41 cellular contexts compared by ENCODE assay signal in genomic region chr1:201433609-201434008, GRCh38. TPM values are rescaled to one million over a fixed set of nuclear protein-coding genes. Genes with fewer than 3 reads are reported as not detected.
"Had no signal": no experiment of that assay in that cellular context is flagged by ENCODE, and none has a peak within 500 bp of the region (broad histone marks: within the 10 kb centered on the region; RNA-seq: fewer than 3 reads in every experiment).

No MANE protein-coding gene starts in this region.

- H3K27ac Mint-ChIP-seq: activated naive CD4-positive, alpha-beta T cell treated with anti-CD3 and anti-CD28 coated beads for 36 hours; activated naive CD4-positive, alpha-beta T cell treated with anti-CD3 and anti-CD28 coated beads, Interleukin-2, amount 10 ng/mL, durations not matched to agents 7 days and 5 days; activated naive CD4-positive, alpha-beta T cell treated with anti-CD3 and anti-CD28 coated beads, Interleukin-2, amount 50 U/mL, for 24 hours; activated naive CD4-positive, alpha-beta T cell treated with anti-CD3 and anti-CD28 coated beads, Interleukin-2, amount 50 U/mL, for 72 hours; activated naive CD8-positive, alpha-beta T cell; activated naive CD8-positive, alpha-beta T cell treated with anti-CD3 and anti-CD28 coated beads for 36 hours; activated naive CD8-positive, alpha-beta T cell treated with anti-CD3 and anti-CD28 coated beads, Interleukin-2, amount 10 ng/mL, durations not matched to agents 7 days and 5 days; activated naive CD8-positive, alpha-beta T cell treated with anti-CD3 and anti-CD28 coated beads, Interleukin-2, amount 50 U/mL, for 24 hours; activated T-cell treated with anti-CD3 and anti-CD28 coated beads, Interleukin-2, amount 50 U/mL, for 24 hours; activated T-cell treated with anti-CD3 and anti-CD28 coated beads, Interleukin-2, amount 50 U/mL, for 72 hours; activated T-helper 1 cell treated with anti-CD3 and anti-CD28 coated beads, Interleukin-12 subunit alpha, Interleukin-12 subunit beta, Interleukin-2, Interleukin-4 antibody, amounts not matched to agents 30 ng/mL and 10 ng/mL and 1 ng/mL, durations not matched to agents 14 hours and 24 hours and 36 hours; activated T-helper 17 cell treated with anti-CD3 and anti-CD28 coated beads, Interleukin-2, amount 50 U/mL, for 72 hours; activated T-helper 2 cell treated with anti-CD3 and anti-CD28 coated beads, Interferon-gamma antibody, Interleukin-2, Interleukin-4, amounts not matched to agents 10 μg/mL and 5 μg/mL and 100 μg/mL, durations not matched to agents 14 hours and 24 hours and 36 hours; brain had no signal

- H3K27ac ChIP-seq: adrenal gland, ascending aorta, body of pancreas, brain microvascular endothelial cell, breast epithelium, cardiac muscle cell had no signal

- H3K9me3 Mint-ChIP-seq: activated naive CD4-positive, alpha-beta T cell treated with anti-CD3 and anti-CD28 coated beads for 36 hours; activated naive CD4-positive, alpha-beta T cell treated with anti-CD3 and anti-CD28 coated beads, Interleukin-2, amount 10 ng/mL, durations not matched to agents 7 days and 5 days; activated naive CD4-positive, alpha-beta T cell treated with anti-CD3 and anti-CD28 coated beads, Interleukin-2, amount 50 U/mL, for 24 hours; activated naive CD4-positive, alpha-beta T cell treated with anti-CD3 and anti-CD28 coated beads, Interleukin-2, amount 50 U/mL, for 72 hours; activated naive CD8-positive, alpha-beta T cell treated with anti-CD3 and anti-CD28 coated beads for 36 hours; activated naive CD8-positive, alpha-beta T cell treated with anti-CD3 and anti-CD28 coated beads, Interleukin-2, amount 10 ng/mL, durations not matched to agents 7 days and 5 days; activated naive CD8-positive, alpha-beta T cell treated with anti-CD3 and anti-CD28 coated beads, Interleukin-2, amount 50 U/mL, for 24 hours; activated T-cell treated with anti-CD3 and anti-CD28 coated beads, Interleukin-2, amount 50 U/mL, for 24 hours; activated T-cell treated with anti-CD3 and anti-CD28 coated beads, Interleukin-2, amount 50 U/mL, for 4 hours; activated T-cell treated with anti-CD3 and anti-CD28 coated beads, Interleukin-2, amount 50 U/mL, for 72 hours; activated T-helper 1 cell treated with anti-CD3 and anti-CD28 coated beads, Interleukin-12 subunit alpha, Interleukin-12 subunit beta, Interleukin-2, Interleukin-4 antibody, amounts not matched to agents 30 ng/mL and 10 ng/mL and 1 ng/mL, durations not matched to agents 14 hours and 24 hours and 36 hours; activated T-helper 17 cell treated with anti-CD3 and anti-CD28 coated beads, Interleukin-2, amount 50 U/mL, for 72 hours; activated T-helper 2 cell treated with anti-CD3 and anti-CD28 coated beads, Interferon-gamma antibody, Interleukin-2, Interleukin-4, amounts not matched to agents 10 μg/mL and 5 μg/mL and 100 μg/mL, durations not matched to agents 14 hours and 24 hours and 36 hours; central memory CD8-positive, alpha-beta T cell had no signal

- FAIRE-seq: astrocyte, bronchial epithelial cell had no signal

- H3K36me3 ChIP-seq: adrenal gland, ascending aorta, brain microvascular endothelial cell, breast epithelium, cardiac muscle cell had no signal

- DNase-seq: activated effector memory CD4-positive, alpha-beta T cell treated with anti-CD3 and anti-CD28 coated beads, Interleukin-2, amount 50 U/mL, for 16 hours; activated effector memory CD4-positive, alpha-beta T cell treated with Interleukin-2 at 50 U/mL for 16 hours; activated gamma-delta T cell; activated gamma-delta T cell treated with Interleukin-2 at 50 U/mL for 16 hours; activated naive CD4-positive, alpha-beta T cell; activated naive CD4-positive, alpha-beta T cell treated with anti-CD3 and anti-CD28 coated beads for 36 hours; activated naive CD4-positive, alpha-beta T cell treated with anti-CD3 and anti-CD28 coated beads, Interleukin-2, amount 10 ng/mL, durations not matched to agents 7 days and 5 days; activated naive CD4-positive, alpha-beta T cell treated with anti-CD3 and anti-CD28 coated beads, Interleukin-2, amount 50 U/mL, for 16 hours; activated naive CD4-positive, alpha-beta T cell treated with Interleukin-2 at 50 U/mL for 16 hours; activated naive CD8-positive, alpha-beta T cell treated with anti-CD3 and anti-CD28 coated beads for 36 hours; activated naive CD8-positive, alpha-beta T cell treated with anti-CD3 and anti-CD28 coated beads, Interleukin-2, amount 10 ng/mL, durations not matched to agents 7 days and 5 days; activated naive CD8-positive, alpha-beta T cell treated with anti-CD3 and anti-CD28 coated beads, Interleukin-2, amount 50 U/mL, for 24 hours; activated T-cell treated with anti-CD3 and anti-CD28 coated beads, Interleukin-2, amount 50 U/mL, for 1 hour; activated T-cell treated with anti-CD3 and anti-CD28 coated beads, Interleukin-2, amount 50 U/mL, for 24 hours; activated T-cell treated with anti-CD3 and anti-CD28 coated beads, Interleukin-2, amount 50 U/mL, for 4 hours; activated T-cell treated with anti-CD3 and anti-CD28 coated beads, Interleukin-2, amount 50 U/mL, for 48 hours; activated T-cell treated with anti-CD3 and anti-CD28 coated beads, Interleukin-2, amount 50 U/mL, for 72 hours; adrenal gland; amniotic stem cell; amygdala; anterior cingulate cortex; body of pancreas; brain microvascular endothelial cell; caudate nucleus; central memory CD4-positive, alpha-beta T cell; cerebellar nuclear complex had no signal

- H3K4me1 Mint-ChIP-seq: activated T-helper 17 cell treated with anti-CD3 and anti-CD28 coated beads, Interleukin-2, amount 50 U/mL, for 72 hours; central memory CD8-positive, alpha-beta T cell had no signal

- H3K9me3 ChIP-seq: adrenal gland, ascending aorta, body of pancreas, breast epithelium had no signal

- H3K4me3 Mint-ChIP-seq: activated naive CD4-positive, alpha-beta T cell treated with anti-CD3 and anti-CD28 coated beads for 36 hours; activated naive CD4-positive, alpha-beta T cell treated with anti-CD3 and anti-CD28 coated beads, Interleukin-2, amount 10 ng/mL, durations not matched to agents 7 days and 5 days; activated naive CD4-positive, alpha-beta T cell treated with anti-CD3 and anti-CD28 coated beads, Interleukin-2, amount 50 U/mL, for 24 hours; activated naive CD8-positive, alpha-beta T cell; activated naive CD8-positive, alpha-beta T cell treated with anti-CD3 and anti-CD28 coated beads for 36 hours; activated naive CD8-positive, alpha-beta T cell treated with anti-CD3 and anti-CD28 coated beads, Interleukin-2, amount 10 ng/mL, durations not matched to agents 7 days and 5 days; activated naive CD8-positive, alpha-beta T cell treated with anti-CD3 and anti-CD28 coated beads, Interleukin-2, amount 50 U/mL, for 24 hours; activated T-cell treated with anti-CD3 and anti-CD28 coated beads, Interleukin-2, amount 50 U/mL, for 24 hours; activated T-cell treated with anti-CD3 and anti-CD28 coated beads, Interleukin-2, amount 50 U/mL, for 4 hours; activated T-cell treated with anti-CD3 and anti-CD28 coated beads, Interleukin-2, amount 50 U/mL, for 72 hours; activated T-helper 1 cell treated with anti-CD3 and anti-CD28 coated beads, Interleukin-12 subunit alpha, Interleukin-12 subunit beta, Interleukin-2, Interleukin-4 antibody, amounts not matched to agents 30 ng/mL and 10 ng/mL and 1 ng/mL, durations not matched to agents 14 hours and 24 hours and 36 hours; activated T-helper 17 cell treated with anti-CD3 and anti-CD28 coated beads, Interleukin-2, amount 50 U/mL, for 72 hours; brain; central memory CD8-positive, alpha-beta T cell had no signal

- ATAC-seq: activated naive CD4-positive, alpha-beta T cell treated with anti-CD3 and anti-CD28 coated beads, Interleukin-2, amount 50 U/mL, for 72 hours; activated naive CD8-positive, alpha-beta T cell treated with anti-CD3 and anti-CD28 coated beads, Interleukin-2, amount 50 U/mL, for 24 hours; activated T-cell treated with anti-CD3 and anti-CD28 coated beads, Interleukin-2, amount 50 U/mL, for 4 hours; activated T-cell treated with anti-CD3 and anti-CD28 coated beads, Interleukin-2, amount 50 U/mL, for 72 hours; activated T-helper 17 cell treated with anti-CD3 and anti-CD28 coated beads, Interleukin-2, amount 50 U/mL, for 72 hours; body of pancreas had no signal

- H3K27me3 ChIP-seq: adrenal gland, ascending aorta, body of pancreas, brain microvascular endothelial cell, breast epithelium, cardiac muscle cell had no signal

- H3K4me3 ChIP-seq: adrenal gland, ascending aorta, body of pancreas, breast epithelium, cardiac muscle cell had no signal

- H3K36me3 Mint-ChIP-seq: activated naive CD4-positive, alpha-beta T cell treated with anti-CD3 and anti-CD28 coated beads, Interleukin-2, amount 10 ng/mL, durations not matched to agents 7 days and 5 days; activated naive CD4-positive, alpha-beta T cell treated with anti-CD3 and anti-CD28 coated beads, Interleukin-2, amount 50 U/mL, for 24 hours; activated naive CD4-positive, alpha-beta T cell treated with anti-CD3 and anti-CD28 coated beads, Interleukin-2, amount 50 U/mL, for 72 hours; activated naive CD8-positive, alpha-beta T cell treated with anti-CD3 and anti-CD28 coated beads for 36 hours; activated naive CD8-positive, alpha-beta T cell treated with anti-CD3 and anti-CD28 coated beads, Interleukin-2, amount 10 ng/mL, durations not matched to agents 7 days and 5 days; brain had no signal

- H3K4me1 ChIP-seq: adrenal gland, breast epithelium had no signal

RNA-seq across cellular contexts. Expression of gene TNNI1, which starts 12.1 kb away (rescaled TPM):
- total RNA-seq: activated naive CD4-positive, alpha-beta T cell treated with anti-CD3 and anti-CD28 coated beads for 36 hours; activated naive CD4-positive, alpha-beta T cell treated with anti-CD3 and anti-CD28 coated beads, Interleukin-2, amount 50 U/mL, for 72 hours; activated naive CD8-positive, alpha-beta T cell treated with anti-CD3 and anti-CD28 coated beads for 36 hours; activated naive CD8-positive, alpha-beta T cell treated with anti-CD3 and anti-CD28 coated beads, Interleukin-2, amount 10 ng/mL, durations not matched to agents 7 days and 5 days; activated T-cell treated with anti-CD3 and anti-CD28 coated beads, Interleukin-2, amount 50 U/mL, for 4 hours; activated T-cell treated with anti-CD3 and anti-CD28 coated beads, Interleukin-2, amount 50 U/mL, for 72 hours; activated T-helper 1 cell treated with anti-CD3 and anti-CD28 coated beads, Interleukin-12 subunit alpha, Interleukin-12 subunit beta, Interleukin-2, Interleukin-4 antibody, amounts not matched to agents 30 ng/mL and 10 ng/mL and 1 ng/mL, durations not matched to agents 14 hours and 24 hours and 36 hours; activated T-helper 17 cell treated with anti-CD3 and anti-CD28 coated beads, Interleukin-2, amount 50 U/mL, for 72 hours; activated T-helper 2 cell treated with anti-CD3 and anti-CD28 coated beads, Interferon-gamma antibody, Interleukin-2, Interleukin-4, amounts not matched to agents 10 μg/mL and 5 μg/mL and 100 μg/mL, durations not matched to agents 14 hours and 24 hours and 36 hours; aorta; ascending aorta; body of pancreas; bronchial epithelial cell had no signal

RNA-seq across cellular contexts. Expression of gene LAD1, which starts 34.5 kb away (rescaled TPM):
- total RNA-seq: activated naive CD4-positive, alpha-beta T cell treated with anti-CD3 and anti-CD28 coated beads for 36 hours; activated naive CD4-positive, alpha-beta T cell treated with anti-CD3 and anti-CD28 coated beads, Interleukin-2, amount 50 U/mL, for 72 hours; activated naive CD8-positive, alpha-beta T cell treated with anti-CD3 and anti-CD28 coated beads for 36 hours; activated naive CD8-positive, alpha-beta T cell treated with anti-CD3 and anti-CD28 coated beads, Interleukin-2, amount 10 ng/mL, durations not matched to agents 7 days and 5 days; activated T-cell treated with anti-CD3 and anti-CD28 coated beads, Interleukin-2, amount 50 U/mL, for 72 hours; activated T-helper 1 cell treated with anti-CD3 and anti-CD28 coated beads, Interleukin-12 subunit alpha, Interleukin-12 subunit beta, Interleukin-2, Interleukin-4 antibody, amounts not matched to agents 30 ng/mL and 10 ng/mL and 1 ng/mL, durations not matched to agents 14 hours and 24 hours and 36 hours; activated T-helper 17 cell treated with anti-CD3 and anti-CD28 coated beads, Interleukin-2, amount 50 U/mL, for 72 hours; activated T-helper 2 cell treated with anti-CD3 and anti-CD28 coated beads, Interferon-gamma antibody, Interleukin-2, Interleukin-4, amounts not matched to agents 10 μg/mL and 5 μg/mL and 100 μg/mL, durations not matched to agents 14 hours and 24 hours and 36 hours; cerebellum had no signal

RNA-seq across cellular contexts. Expression of gene TNNT2, which starts 56.1 kb away (rescaled TPM):
- total RNA-seq: activated naive CD4-positive, alpha-beta T cell treated with anti-CD3 and anti-CD28 coated beads for 36 hours; activated naive CD4-positive, alpha-beta T cell treated with anti-CD3 and anti-CD28 coated beads, Interleukin-2, amount 50 U/mL, for 72 hours; activated naive CD8-positive, alpha-beta T cell treated with anti-CD3 and anti-CD28 coated beads for 36 hours; activated naive CD8-positive, alpha-beta T cell treated with anti-CD3 and anti-CD28 coated beads, Interleukin-2, amount 10 ng/mL, durations not matched to agents 7 days and 5 days; activated T-cell treated with anti-CD3 and anti-CD28 coated beads, Interleukin-2, amount 50 U/mL, for 4 hours; activated T-cell treated with anti-CD3 and anti-CD28 coated beads, Interleukin-2, amount 50 U/mL, for 72 hours; activated T-helper 1 cell treated with anti-CD3 and anti-CD28 coated beads, Interleukin-12 subunit alpha, Interleukin-12 subunit beta, Interleukin-2, Interleukin-4 antibody, amounts not matched to agents 30 ng/mL and 10 ng/mL and 1 ng/mL, durations not matched to agents 14 hours and 24 hours and 36 hours; activated T-helper 17 cell treated with anti-CD3 and anti-CD28 coated beads, Interleukin-2, amount 50 U/mL, for 72 hours; activated T-helper 2 cell treated with anti-CD3 and anti-CD28 coated beads, Interferon-gamma antibody, Interleukin-2, Interleukin-4, amounts not matched to agents 10 μg/mL and 5 μg/mL and 100 μg/mL, durations not matched to agents 14 hours and 24 hours and 36 hours; ascending aorta; cerebellum had no signal
